8 cellular contexts compared by ENCODE assay signal in genomic region chr19:40716031-40716654, GRCh38. TPM values are rescaled to one million over a fixed set of nuclear protein-coding genes. Genes with fewer than 3 reads are reported as not detected.
DNase-seq lines count a peak whose midpoint lies in the region; ATAC-seq and TF ChIP-seq lines count a peak whose summit lies in the region.

No MANE protein-coding gene starts in this region.

- intact Hi-C loops in thyroid gland (cut with DNase I), result no loop called here

- H3K4me3 ChIP-seq in CD8-positive, alpha-beta memory T cell (ENCODE audit: low read length), result peak overlapping the region; percentile 99
- H3K4me3 ChIP-seq in MG63, result peak overlapping the region; percentile 63
- H3K4me3 ChIP-seq in esophagus (ENCODE audit: low read depth in 1 of 2, low read length in 2 of 2), result peak overlapping the region; percentile 85 to 95
- peak overlapping the region; percentile 66 to 75 (median 69) for H3K4me3 ChIP-seq in thyroid gland (replicated peaks in 1 of 3)

- no peak for TF ChIP-seq POLR2A in thyroid gland (IDR thresholded peaks at IDR 0.05)

- POLR2A ChIA-PET in CD8-positive, alpha-beta memory T cell (lab: Charles Lee), result interaction anchor here (0.6 to 2.2 kb wide), 6 partner anchors 25 to 90 kb away, joined by 3 to 19 read pairs (median 7); partner anchors contain the start of genes ACTMAP, EGLN2, NUMBL and RAB4B

- CTCF ChIA-PET in CD8-positive, alpha-beta memory T cell (lab: Charles Lee), result interaction anchor here (0.7 to 1.6 kb wide), 6 partner anchors 36 to 103 kb away, joined by 3 to 4 read pairs (median 3); no protein-coding TSS in a partner anchor

- H3K27ac Mint-ChIP-seq in CD8-positive, alpha-beta memory T cell, result peak overlapping the region; percentile 93 to 100 (median 98)

- H3K9me3 Mint-ChIP-seq in CD8-positive, alpha-beta memory T cell, result no peaks in the 10 kb centered on the region

- WGBS in esophagus, 2 donors, result 1 to 2% methylated on average over 12 of the region's 12 CpGs
- WGBS in thyroid gland, 2 donors, result 5 to 7% methylated on average over 12 of the region's 12 CpGs

- ATAC-seq in GM21529 (IDR thresholded peaks at IDR 0.05; ENCODE audit: unreplicated experiment), result no peak

- TF ChIP-seq CTCF in thyroid gland (IDR thresholded peaks at IDR 0.05), result no peak

- peak; percentile 39 to 86 (median 49) for DNase-seq in CD8-positive, alpha-beta memory T cell
- DNase-seq in MG63, result peak; percentile 73
- peak; percentile 73 for DNase-seq in activated CD8-positive, alpha-beta memory T cell treated with anti-CD3 and anti-CD28 coated beads, Interleukin-2, amount 50 U/mL, for 1 hour (ENCODE audit: extremely low read depth)
- peak; percentile 79 for DNase-seq in non-pigmented ciliary epithelial cell (ENCODE audit: low read depth)
- DNase-seq in thyroid gland, result peak in 1 of 2 donors; percentile 57
- no peak for DNase-seq in inferior parietal cortex (ENCODE audit: extremely low spot score)

- peaks cover 5 to 39% (median 9%) of the 10 kb centered on the region in 3 donors for H3K36me3 Mint-ChIP-seq in CD8-positive, alpha-beta memory T cell

- H3K4me1 Mint-ChIP-seq in CD8-positive, alpha-beta memory T cell, result peaks cover 62 to 82% (median 78%) of the 10 kb centered on the region in 3 donors

- no peaks in the 10 kb centered on the region for H3K9me3 ChIP-seq in CD8-positive, alpha-beta memory T cell (ENCODE audit: low read length)
- H3K9me3 ChIP-seq in MG63 (no peaks in the 10 kb centered on the region), esophagus (ENCODE audit: control insufficient read depth in 2 of 2, insufficient read depth in 1 of 2, low read depth in 1 of 2, low read length in 1 of 2) (no peaks in the 10 kb centered on the region), thyroid gland (no peaks in the 10 kb centered on the region)

- peaks cover 0 to 2% of the 10 kb centered on the region in 2 donors for H3K27me3 Mint-ChIP-seq in CD8-positive, alpha-beta memory T cell

- no peaks in the 10 kb centered on the region for H3K27me3 ChIP-seq in CD8-positive, alpha-beta memory T cell (ENCODE audit: insufficient read depth, low read length, poor library complexity, severe bottlenecking)
- H3K27me3 ChIP-seq in MG63, result no peaks in the 10 kb centered on the region
- no peaks in the 10 kb centered on the region for H3K27me3 ChIP-seq in esophagus (ENCODE audit: control insufficient read depth in 1 of 2, insufficient read depth in 2 of 2, low read length in 2 of 2)
- H3K27me3 ChIP-seq in thyroid gland, result no peaks in the 10 kb centered on the region

- peak overlapping the region; percentile 98 for H3K27ac ChIP-seq in CD8-positive, alpha-beta memory T cell (ENCODE audit: low read depth, low read length)
- H3K27ac ChIP-seq in esophagus (ENCODE audit: low read depth in 2 of 2, low read length in 1 of 2), result peak overlapping the region; percentile 98 to 100
- H3K27ac ChIP-seq in thyroid gland, result peak overlapping the region; percentile 91 to 98 (median 93)

- peaks cover 5% of the 10 kb centered on the region for H3K36me3 ChIP-seq in CD8-positive, alpha-beta memory T cell (ENCODE audit: insufficient read depth, low read length)
- H3K36me3 ChIP-seq in MG63, result peaks cover 23% of the 10 kb centered on the region
- H3K36me3 ChIP-seq in esophagus (ENCODE audit: control insufficient read depth in 2 of 2, insufficient read depth in 2 of 2, low read length in 1 of 2), result no peaks in the 10 kb centered on the region
- no peaks in the 10 kb centered on the region for H3K36me3 ChIP-seq in thyroid gland

- H3K4me1 ChIP-seq in CD8-positive, alpha-beta memory T cell (ENCODE audit: insufficient read depth, low read length), result peaks cover 59% of the 10 kb centered on the region
- peaks cover 0 to 4% of the 10 kb centered on the region in 2 donors for H3K4me1 ChIP-seq in esophagus (ENCODE audit: control insufficient read depth in 2 of 2, insufficient read depth in 2 of 2, low read length in 1 of 2)
- peaks cover 33 to 55% of the 10 kb centered on the region in 2 donors for H3K4me1 ChIP-seq in thyroid gland

- peak overlapping the region; percentile 87 to 97 (median 91) for H3K4me3 Mint-ChIP-seq in CD8-positive, alpha-beta memory T cell

RNA-seq across cellular contexts. Expression of gene COQ8B, which starts 0.5 kb away (rescaled TPM):
- total RNA-seq in CD8-positive, alpha-beta memory T cell, result 10 to 100 TPM; 20.6 to 25.7 TPM
- polyA plus RNA-seq in CD8-positive, alpha-beta memory T cell, result 17.3 TPM
- 44.6 and 462 TPM in 2 replicates for total RNA-seq in MG63 (2014; rRNA removed; shearing (Covaris generic); ENCODE audit: low replicate concordance)
- polyA plus RNA-seq in esophagus, result 10 to 100 TPM; 18.4 to 27.2 TPM
- total RNA-seq in thyroid gland, result 10 to 100 TPM; 39.2 to 73.0 (median 54.7) TPM

RNA-seq across cellular contexts. Expression of gene ITPKC, which starts 0.8 kb away (rescaled TPM):
- 1 to 10 TPM; 5.5 to 5.7 TPM for total RNA-seq in CD8-positive, alpha-beta memory T cell
- polyA plus RNA-seq in CD8-positive, alpha-beta memory T cell, result 8.9 TPM
- total RNA-seq in MG63 (2014; rRNA removed; shearing (Covaris generic); ENCODE audit: low replicate concordance), result 22.3 and 23.8 TPM in 2 replicates
- 100 to 1,000 TPM in 1 of 2 donors, 10 to 100 TPM in 1; 57.4 to 172 TPM for polyA plus RNA-seq in esophagus
- total RNA-seq in thyroid gland, result 10 to 100 TPM; 18.3 to 49.7 (median 25.1) TPM

RNA-seq across cellular contexts. Expression of gene NUMBL, which starts 25.7 kb away (rescaled TPM):
- total RNA-seq in CD8-positive, alpha-beta memory T cell, result 10 to 100 TPM; 13.6 to 13.7 TPM
- 1.1 TPM for polyA plus RNA-seq in CD8-positive, alpha-beta memory T cell
- 42.1 and 42.8 TPM in 2 replicates for total RNA-seq in MG63 (2014; rRNA removed; shearing (Covaris generic); ENCODE audit: low replicate concordance)
- polyA plus RNA-seq in esophagus, result 10 to 100 TPM in 1 of 2 donors, 1 to 10 TPM in 1; 9.0 to 14.4 TPM
- 10 to 100 TPM; 14.2 to 22.5 (median 17.0) TPM for total RNA-seq in thyroid gland

RNA-seq across cellular contexts. Expression of gene ACTMAP, which starts 34.1 kb away (rescaled TPM):
- total RNA-seq in CD8-positive, alpha-beta memory T cell, result 10 to 100 TPM; 10.3 to 10.6 TPM
- 2.9 TPM for polyA plus RNA-seq in CD8-positive, alpha-beta memory T cell
- total RNA-seq in MG63 (2014; rRNA removed; shearing (Covaris generic); ENCODE audit: low replicate concordance), result 0.95 and 3.6 TPM in 2 replicates
- 1 to 10 TPM; 3.1 to 6.8 TPM for polyA plus RNA-seq in esophagus
- total RNA-seq in thyroid gland, result 1 to 10 TPM; 3.3 to 8.5 (median 4.5) TPM

RNA-seq across cellular contexts. Expression of gene SNRPA, which starts 34.9 kb away (rescaled TPM):
- 100 to 1,000 TPM; 202 TPM for total RNA-seq in CD8-positive, alpha-beta memory T cell
- 89.5 TPM for polyA plus RNA-seq in CD8-positive, alpha-beta memory T cell
- total RNA-seq in MG63 (2014; rRNA removed; shearing (Covaris generic); ENCODE audit: low replicate concordance), result 66.4 and 68.4 TPM in 2 replicates
- polyA plus RNA-seq in esophagus, result 10 to 100 TPM; 48.9 to 58.1 TPM
- 10 to 100 TPM; 38.2 to 80.5 (median 55.1) TPM for total RNA-seq in thyroid gland
